Comparison of ENCODE assay signal across 8 cellular contexts in genomic region chr18:22933958-22934423, GRCh38. TPM values are rescaled to one million over a fixed set of nuclear protein-coding genes. Genes with fewer than 3 reads are reported as not detected.
DNase-seq lines count a peak whose midpoint lies in the region; ATAC-seq and TF ChIP-seq lines count a peak whose summit lies in the region.

No MANE protein-coding gene starts in this region.

- H3K4me3 ChIP-seq in PC-3 (ENCODE audit: low read length) (peak overlapping the region; percentile 77), esophagus muscularis mucosa (peak overlapping the region; percentile 73 to 89 (median 84)), gastrocnemius medialis (peak overlapping the region; percentile 56 to 90 (median 74))

- no peaks in the 10 kb centered on the region for H3K9me2 ChIP-seq in PC-3 (replicated peaks; ENCODE audit: low read length)

- H3K27ac ChIP-seq in PC-3 (ENCODE audit: low read length) (peak overlapping the region; percentile 83), esophagus muscularis mucosa (replicated peaks in 1 of 4) (peak overlapping the region; percentile 96 to 99 (median 98)), gastrocnemius medialis (peak overlapping the region; percentile 79 to 92 (median 86))

- peak overlapping the region; percentile 84 for H2AFZ ChIP-seq in PC-3 (ENCODE audit: low read length)

- POLR2A ChIA-PET in HEK293T (lab: Yijun Ruan, JAX) (interaction anchor here (1.0 to 1.6 kb wide), 14 partner anchors 8 to 182 kb away, joined by 3 to 26 read pairs (median 6); no protein-coding TSS in a partner anchor), PC-3 (lab: Charles Lee; ENCODE audit: unreplicated experiment) (no interaction called here)

- H4K20me1 ChIP-seq in PC-3 (ENCODE audit: low read length) = no peaks in the 10 kb centered on the region

- H3K79me2 ChIP-seq in PC-3 (ENCODE audit: low read length) = peaks cover 31% of the 10 kb centered on the region

- no peaks in the 10 kb centered on the region for H3F3A ChIP-seq in PC-3 (ENCODE audit: low read length, unreplicated experiment)

- H3K36me3 ChIP-seq in PC-3 (ENCODE audit: low read depth, low read length) (peaks cover 10% of the 10 kb centered on the region; the same call in 1 of the 2 replicates), esophagus muscularis mucosa (peaks cover 0 to 12% (median 9%) of the 10 kb centered on the region in 4 donors), gastrocnemius medialis (no peaks in the 10 kb centered on the region)

- H3K27me3 ChIP-seq in PC-3 (ENCODE audit: low read length) (no peaks in the 10 kb centered on the region), esophagus muscularis mucosa (no peaks in the 10 kb centered on the region), gastrocnemius medialis (no peaks in the 10 kb centered on the region)

- no peak for TF ChIP-seq EP300 in esophagus muscularis mucosa (IDR thresholded peaks at IDR 0.05)

- H3K9me3 ChIP-seq in PC-3 (ENCODE audit: low read length) = no peaks in the 10 kb centered on the region
- H3K9me3 ChIP-seq in esophagus muscularis mucosa = no peaks in the 10 kb centered on the region
- no peaks in the 10 kb centered on the region for H3K9me3 ChIP-seq in gastrocnemius medialis

- DNase-seq in HEK293T (ENCODE audit: extremely low spot score) (no peak), PC-3 (no peak), esophagus muscularis mucosa (ENCODE audit: extremely low spot score) (no peak), gastrocnemius medialis (no peak), HK-2 (ENCODE audit: unreplicated experiment) (no peak), mesenteric fat pad (ENCODE audit: low spot score) (no peak), SIG-M5 treated with dmso at 0.1 percent for 504 hours (lab: John Stamatoyannopoulos, UW; ENCODE audit: unreplicated experiment) (no peak)

- WGBS in esophagus muscularis mucosa = 16% methylated on average over 17 of the region's 17 CpGs

- TF ChIP-seq CTCF in PC-3 (conservative IDR thresholded peaks at IDR 0.05; ENCODE audit: low read depth, low read length) = no peak
- TF ChIP-seq CTCF in esophagus muscularis mucosa (IDR thresholded peaks at IDR 0.05) = no peak
- TF ChIP-seq CTCF in gastrocnemius medialis (IDR thresholded peaks at IDR 0.05 in 4 of 5, conservative IDR thresholded peaks at IDR 0.05 in 1 of 5) = no peak

- CTCF ChIA-PET in HEK293T (lab: Yijun Ruan, JAX) (no interaction called here), PC-3 (lab: Charles Lee) (no interaction called here)

- intact Hi-C loops in PC-3 (cut with micrococcal nuclease) (loop anchor here (1.0 to 5.0 kb wide), 2 partner anchors 44 to 107 kb away; no protein-coding TSS in a partner anchor), esophagus muscularis mucosa (cut with DNase I) (loop anchor here (5.0 to 10.0 kb wide), 3 partner anchors 48 to 481 kb away; no protein-coding TSS in a partner anchor), gastrocnemius medialis (cut with DNase I; ENCODE audit: low total_unique reads) (loop anchor here (10.0 kb wide), 4 partner anchors 139 to 651 kb away; partner anchors contain the start of genes NPC1 and RMC1)

- BruUV-seq in PC-3 (replicated peaks; lab: Mats Ljungman, UMichigan) = TSS peak; percentile 64

- H3K4me1 ChIP-seq in PC-3 (ENCODE audit: insufficient read depth, low read length) (peaks cover 9% of the 10 kb centered on the region), esophagus muscularis mucosa (peaks cover 0 to 15% (median 14%) of the 10 kb centered on the region in 4 donors), gastrocnemius medialis (peaks cover 0 to 11% of the 10 kb centered on the region in 2 donors)

- ATAC-seq in GM18517 (IDR thresholded peaks at IDR 0.05; ENCODE audit: unreplicated experiment) (peak; percentile 21), PC-3 (peak; percentile 19), gastrocnemius medialis (peak in 1 of 2 donors; percentile 40)

- H3K4me2 ChIP-seq in PC-3 (ENCODE audit: low read length) = peak overlapping the region; percentile 86

- in situ Hi-C loops in gastrocnemius medialis (cut with MboI; ENCODE audit: low sequenced_read_pairs in 4 of 4) = loop anchor here in 2 of 4 donors (25.0 kb wide), 2 partner anchors 453 to 478 kb away; no protein-coding TSS in a partner anchor

- TF ChIP-seq POLR2A in esophagus muscularis mucosa (IDR thresholded peaks at IDR 0.05; ENCODE audit: low read depth) (no peak), gastrocnemius medialis (IDR thresholded peaks at IDR 0.05) (no peak)

- H3K9ac ChIP-seq in PC-3 (ENCODE audit: low read length) = peak overlapping the region; percentile 99

TF ChIP-seq in HEK293T, 16 proteins besides CTCF, POLR2A, EP300 and RAD21:
- TF ChIP-seq ARNT (IDR thresholded peaks at IDR 0.05) (no peak), ELF4 (IDR thresholded peaks at IDR 0.05) (no peak), SP1 (IDR thresholded peaks at IDR 0.05) (no peak), L3MBTL2 (conservative IDR thresholded peaks at IDR 0.05) (peak; percentile 97)
TF ChIP-seq in HEK293T: peak in this region for 1.

RNA-seq across cellular contexts. Expression of gene RBBP8, which starts 0.9 kb away (rescaled TPM):
- total RNA-seq in PC-3 (2014; rRNA removed) (31.9 and 41.1 TPM in 2 replicates), esophagus muscularis mucosa (10 to 100 TPM; 12.4 to 23.9 (median 15.4) TPM), gastrocnemius medialis (1 to 10 TPM; 1.3 to 4.7 (median 1.7) TPM), mesenteric fat pad (18.0 TPM)
